Comparison of ENCODE assay signal across 18 cellular contexts in the genomic region with DNA sequence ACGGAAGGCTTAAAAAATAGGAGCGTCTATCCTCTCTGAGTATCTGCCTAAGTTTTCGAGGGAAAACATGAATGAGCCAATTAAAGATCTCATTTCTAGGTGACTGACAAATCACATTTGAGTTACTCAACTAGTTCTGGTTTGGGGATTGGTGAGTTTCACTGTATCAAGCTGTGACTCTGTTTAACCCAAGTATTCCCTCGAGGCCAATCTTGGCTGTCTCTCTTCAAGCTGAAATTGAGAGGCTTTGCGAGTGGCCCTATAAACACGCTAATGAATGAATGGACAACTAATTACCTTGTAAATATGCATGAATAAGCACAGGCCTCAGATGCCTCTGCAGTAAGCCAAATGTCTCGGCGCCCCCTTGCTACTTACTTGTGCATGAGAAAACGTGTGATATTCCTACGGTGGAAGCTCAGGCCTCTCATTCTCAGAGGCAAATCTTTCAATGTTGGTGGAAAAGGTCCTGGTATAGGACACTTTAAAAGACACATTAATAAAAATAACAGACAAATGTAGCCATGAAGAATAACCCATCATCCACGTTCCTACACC.
DNase-seq lines count a peak whose midpoint lies in the region; ATAC-seq and TF ChIP-seq lines count a peak whose summit lies in the region.
"Had no signal": no experiment of that assay in that cellular context is flagged by ENCODE, and none has a peak within 500 bp of the region (broad histone marks: within the 10 kb centered on the region; RNA-seq: fewer than 3 reads in every experiment).

No MANE protein-coding gene starts in this region.

- DNase-seq in DMS79 treated with DMSO at 0.1 percent for 48 hours (lab: John Stamatoyannopoulos, UW) (peak; percentile 26), DMS79 (lab: John Stamatoyannopoulos, UW) (no peak), NCI-H446 (lab: John Stamatoyannopoulos, UW) (peak; percentile 33 to 58), dorsolateral prefrontal cortex (peak in 5 of 10 donors; percentile 4 to 58 (median 48)), immature natural killer cell (no peak)
- DNase-seq: activated CD8-positive, alpha-beta memory T cell treated with anti-CD3 and anti-CD28 coated beads for 24 hours; aorta; CD4-positive, alpha-beta T cell; heart right ventricle; PC-3 had no signal

- H3K4me2 ChIP-seq in neural cell (ENCODE audit: low read length): no peak overlapping the region

- TF ChIP-seq RAD21 in neural cell (conservative IDR thresholded peaks at IDR 0.05): no peak

- H3K9me2 ChIP-seq in neural cell (ENCODE audit: insufficient read depth, low read length): no peaks in the 10 kb centered on the region

- no peaks in the 10 kb centered on the region for H3K79me2 ChIP-seq in neural cell (replicated peaks; ENCODE audit: insufficient read depth, low read length)

- H3K4me3 Mint-ChIP-seq in immature natural killer cell: no peak overlapping the region
- H3K4me3 Mint-ChIP-seq: CD4-positive, alpha-beta T cell had no signal

- H2AFZ ChIP-seq in neural cell (ENCODE audit: low read depth, low read length): no peak overlapping the region

- H3K36me3 ChIP-seq in neural cell (ENCODE audit: insufficient read depth, low read length): no peaks in the 10 kb centered on the region
- H3K36me3 ChIP-seq: heart right ventricle, prostate gland had no signal

- TF ChIP-seq EP300 in neural cell (conservative IDR thresholded peaks at IDR 0.05; ENCODE audit: poor library complexity, severe bottlenecking): no peak

- no peak overlapping the region for H3K27ac Mint-ChIP-seq in immature natural killer cell
- H3K27ac Mint-ChIP-seq: CD4-positive, alpha-beta T cell had no signal

- no peaks in the 10 kb centered on the region for H3F3A ChIP-seq in neural cell (ENCODE audit: insufficient read depth, low read length, poor library complexity, severe bottlenecking)

- TF ChIP-seq CTCF in dorsolateral prefrontal cortex (IDR thresholded peaks at IDR 0.05 in 54 of 56, conservative IDR thresholded peaks at IDR 0.05 in 2 of 56; ENCODE audit: low read depth in 1 of 56, partially characterized antibody in 56 of 56) (peak in 45 of 56 donors; percentile 8 to 61 (median 40)), neural cell (IDR thresholded peaks at IDR 0.05; ENCODE audit: poor library complexity, severe bottlenecking) (peak; percentile 16)

- H3K9me3 Mint-ChIP-seq in immature natural killer cell: peaks cover 0 to 2% (median 0%) of the 10 kb centered on the region in 6 donors
- H3K9me3 Mint-ChIP-seq: CD4-positive, alpha-beta T cell had no signal

- no peaks in the 10 kb centered on the region for H4K20me1 ChIP-seq in neural cell (ENCODE audit: insufficient read depth)

- no peak overlapping the region for H3K9ac ChIP-seq in neural cell (ENCODE audit: low read length)

- no peaks in the 10 kb centered on the region for H3K36me3 Mint-ChIP-seq in immature natural killer cell

- H3K4me3 ChIP-seq in dorsolateral prefrontal cortex (no peak overlapping the region), neural cell (ENCODE audit: low read length) (no peak overlapping the region)
- H3K4me3 ChIP-seq: coronary artery, heart right ventricle, prostate gland had no signal

- peak overlapping the region in 5 of 59 donors; percentile 3 to 37 (median 19) for H3K27ac ChIP-seq in dorsolateral prefrontal cortex
- no peak overlapping the region for H3K27ac ChIP-seq in neural cell (ENCODE audit: low read length)
- H3K27ac ChIP-seq: 22Rv1, coronary artery, heart right ventricle, prostate gland had no signal

- H3K9me3 ChIP-seq in neural cell (ENCODE audit: low read length): no peaks in the 10 kb centered on the region
- H3K9me3 ChIP-seq: heart right ventricle, prostate gland had no signal

- H3K27me3 Mint-ChIP-seq in immature natural killer cell (ENCODE audit: low read depth in 3 of 3): peaks cover 0 to 2% (median 0%) of the 10 kb centered on the region in 3 donors
- H3K27me3 Mint-ChIP-seq: CD4-positive, alpha-beta T cell had no signal

- intact Hi-C loops in dorsolateral prefrontal cortex (cut with DNase I): loop anchor here in 1 of 2 donors (2.0 kb wide), 1 partner anchor 132 kb away; no protein-coding TSS in a partner anchor

- ATAC-seq in HG03469 (IDR thresholded peaks at IDR 0.05; ENCODE audit: unreplicated experiment) (no peak), HG03520 (IDR thresholded peaks at IDR 0.05; ENCODE audit: unreplicated experiment) (no peak)
- ATAC-seq: esophagus mucosa, heart right ventricle, left lobe of liver, PC-3 had no signal

- no peaks in the 10 kb centered on the region for H3K4me1 Mint-ChIP-seq in immature natural killer cell

- no peaks in the 10 kb centered on the region for H3K27me3 ChIP-seq in dorsolateral prefrontal cortex
- no peaks in the 10 kb centered on the region for H3K27me3 ChIP-seq in neural cell (ENCODE audit: insufficient read depth, low read depth, low read length)
- H3K27me3 ChIP-seq: heart right ventricle had no signal

TF ChIP-seq in neural cell, 6 proteins besides CTCF, POLR2A, EP300 and RAD21:
- TF ChIP-seq, protein P1, sequence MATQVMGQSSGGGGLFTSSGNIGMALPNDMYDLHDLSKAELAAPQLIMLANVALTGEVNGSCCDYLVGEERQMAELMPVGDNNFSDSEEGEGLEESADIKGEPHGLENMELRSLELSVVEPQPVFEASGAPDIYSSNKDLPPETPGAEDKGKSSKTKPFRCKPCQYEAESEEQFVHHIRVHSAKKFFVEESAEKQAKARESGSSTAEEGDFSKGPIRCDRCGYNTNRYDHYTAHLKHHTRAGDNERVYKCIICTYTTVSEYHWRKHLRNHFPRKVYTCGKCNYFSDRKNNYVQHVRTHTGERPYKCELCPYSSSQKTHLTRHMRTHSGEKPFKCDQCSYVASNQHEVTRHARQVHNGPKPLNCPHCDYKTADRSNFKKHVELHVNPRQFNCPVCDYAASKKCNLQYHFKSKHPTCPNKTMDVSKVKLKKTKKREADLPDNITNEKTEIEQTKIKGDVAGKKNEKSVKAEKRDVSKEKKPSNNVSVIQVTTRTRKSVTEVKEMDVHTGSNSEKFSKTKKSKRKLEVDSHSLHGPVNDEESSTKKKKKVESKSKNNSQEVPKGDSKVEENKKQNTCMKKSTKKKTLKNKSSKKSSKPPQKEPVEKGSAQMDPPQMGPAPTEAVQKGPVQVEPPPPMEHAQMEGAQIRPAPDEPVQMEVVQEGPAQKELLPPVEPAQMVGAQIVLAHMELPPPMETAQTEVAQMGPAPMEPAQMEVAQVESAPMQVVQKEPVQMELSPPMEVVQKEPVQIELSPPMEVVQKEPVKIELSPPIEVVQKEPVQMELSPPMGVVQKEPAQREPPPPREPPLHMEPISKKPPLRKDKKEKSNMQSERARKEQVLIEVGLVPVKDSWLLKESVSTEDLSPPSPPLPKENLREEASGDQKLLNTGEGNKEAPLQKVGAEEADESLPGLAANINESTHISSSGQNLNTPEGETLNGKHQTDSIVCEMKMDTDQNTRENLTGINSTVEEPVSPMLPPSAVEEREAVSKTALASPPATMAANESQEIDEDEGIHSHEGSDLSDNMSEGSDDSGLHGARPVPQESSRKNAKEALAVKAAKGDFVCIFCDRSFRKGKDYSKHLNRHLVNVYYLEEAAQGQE (IDR thresholded peaks at IDR 0.05; ENCODE audit: borderline replicate concordance): no peak
- TF ChIP-seq SMC3 (conservative IDR thresholded peaks at IDR 0.05; ENCODE audit: poor library complexity) (no peak), POLR2AphosphoS5 (IDR thresholded peaks at IDR 0.05) (no peak)
TF ChIP-seq in neural cell: peak in this region for 0.

Comparison
In these comparisons a context has a peak if more than half of its experiments do, and no peak if none do; other contexts are left out.
1. DNase-seq: peak in DMS79 treated with DMSO at 0.1 percent for 48 hours (single experiment) and NCI-H446 (2 of 2); none in DMS79 (single experiment) and immature natural killer cell (0 of 3).